12 cellular contexts compared by ENCODE assay signal in genomic region chr11:19844806-19845205, GRCh38.
"Had no signal": no experiment of that assay in that cellular context is flagged by ENCODE, and none has a peak within 500 bp of the region (broad histone marks: within the 10 kb centered on the region; RNA-seq: fewer than 3 reads in every experiment).

No MANE protein-coding gene starts in this region.

- H3K27me3 ChIP-seq: transverse colon had no signal

- H3K9ac ChIP-seq: parathyroid adenoma had no signal

- DNase-seq: activated B cell treated with CpG ODN at 0.5 μM for 24 hours; activated CD4-positive, alpha-beta T cell treated with anti-CD3 and anti-CD28 coated beads, Interleukin-2, amount 10 ng/mL, durations not matched to agents 7 days and 5 days; activated CD8-positive, alpha-beta memory T cell treated with anti-CD3 and anti-CD28 coated beads for 24 hours; activated naive CD4-positive, alpha-beta T cell treated with anti-CD3 and anti-CD28 coated beads, Interleukin-2, amount 10 ng/mL, durations not matched to agents 7 days and 5 days; erythroblast; glutamatergic neuron; immature natural killer cell; T-helper 17 cell; transverse colon had no signal

- H3K9me3 ChIP-seq: transverse colon had no signal

- H2AFZ ChIP-seq: parathyroid adenoma had no signal

- H3K36me3 ChIP-seq: transverse colon had no signal

- H3K27ac ChIP-seq: parathyroid adenoma, skin epidermis, transverse colon had no signal

- H3K79me2 ChIP-seq: parathyroid adenoma had no signal

- H3K4me1 ChIP-seq: parathyroid adenoma had no signal

- H3K4me3 ChIP-seq: coronary artery, skin epidermis, transverse colon had no signal
